1 cellular context compared by ENCODE assay signal in genomic region chr6:31896856-31897611, GRCh38.
TF ChIP-seq lines count a peak whose summit lies in the region.

No MANE protein-coding gene starts in this region.

TF ChIP-seq in H1, 55 proteins besides CTCF, POLR2A, EP300 and RAD21:
- TF ChIP-seq KDM4A (IDR thresholded peaks at IDR 0.05; ENCODE audit: low read depth, low read length, severe bottlenecking) (peak; percentile 5), RBBP5 (IDR thresholded peaks at IDR 0.05; ENCODE audit: borderline replicate concordance, low read depth, low read length) (no peak; the same call in 1 of the 2 replicates), BACH1 (IDR thresholded peaks at IDR 0.05; ENCODE audit: low read length) (no peak), PHF8 (conservative IDR thresholded peaks at IDR 0.05; ENCODE audit: low read depth, low read length) (peak; percentile 73), USF2 (IDR thresholded peaks at IDR 0.05; ENCODE audit: low read length) (no peak), JUN (IDR thresholded peaks at IDR 0.05; ENCODE audit: low read depth, low read length) (no peak)
